14 cellular contexts compared by ENCODE assay signal in genomic region chr2:68238955-68239822, GRCh38. TPM values are rescaled to one million over a fixed set of nuclear protein-coding genes. Genes with fewer than 3 reads are reported as not detected.
A peak's percentile ranks its signal among the peaks of the same experiment; 100 is the strongest.
DNase-seq lines count a peak whose midpoint lies in the region; ATAC-seq and TF ChIP-seq lines count a peak whose summit lies in the region.
"Had no signal": no experiment of that assay in that cellular context is flagged by ENCODE, and none has a peak within 500 bp of the region (broad histone marks: within the 10 kb centered on the region; RNA-seq: fewer than 3 reads in every experiment).

No MANE protein-coding gene starts in this region.

- DNase-seq in activated CD4-positive, alpha-beta T cell treated with anti-CD3 and anti-CD28 coated beads, Interleukin-2, amount 10 ng/mL, durations not matched to agents 24 days and 14 days: no peak
- no peak for DNase-seq in activated CD4-positive, alpha-beta T cell treated with anti-CD3 and anti-CD28 coated beads, Interleukin-2, amount 50 U/mL, for 4 hours
- DNase-seq in NOMO-1 treated with dmso at 0.1 percent for 144 hours (lab: John Stamatoyannopoulos, UW; ENCODE audit: unreplicated experiment) (peak; percentile 33), chondrocyte (ENCODE audit: low spot score) (no peak), progenitor cell of endocrine pancreas (ENCODE audit: low spot score, unreplicated experiment) (no peak), SK-N-DZ (ENCODE audit: low spot score) (no peak)
- no peak for DNase-seq in activated effector memory CD4-positive, alpha-beta T cell treated with anti-CD3 and anti-CD28 coated beads, Interleukin-2, amount 50 U/mL, for 16 hours
- DNase-seq: activated CD8-positive, alpha-beta memory T cell treated with anti-CD3 and anti-CD28 coated beads, Interleukin-2, amount 50 U/mL, for 48 hours; GDM1; MG63; NCI-H510A treated with DMSO at 0.1 percent for 48 hours; SW 1271 had no signal

- H3K27me3 Mint-ChIP-seq in activated CD4-positive, alpha-beta T cell treated with anti-CD3 and anti-CD28 coated beads, Interleukin-2, amount 10 ng/mL, durations not matched to agents 24 days and 14 days: no peaks in the 10 kb centered on the region
- no peaks in the 10 kb centered on the region for H3K27me3 Mint-ChIP-seq in chondrocyte (ENCODE audit: low read depth)
- H3K27me3 Mint-ChIP-seq in progenitor cell of endocrine pancreas: no peaks in the 10 kb centered on the region

- peak overlapping the region; percentile 68 for H3K27ac Mint-ChIP-seq in activated CD4-positive, alpha-beta T cell treated with anti-CD3 and anti-CD28 coated beads, Interleukin-2, amount 10 ng/mL, durations not matched to agents 24 days and 14 days
- H3K27ac Mint-ChIP-seq in chondrocyte (ENCODE audit: unreplicated experiment): peak overlapping the region; percentile 79
- peak overlapping the region; percentile 47 for H3K27ac Mint-ChIP-seq in progenitor cell of endocrine pancreas

- H3K36me3 Mint-ChIP-seq in activated CD4-positive, alpha-beta T cell treated with anti-CD3 and anti-CD28 coated beads, Interleukin-2, amount 10 ng/mL, durations not matched to agents 24 days and 14 days (ENCODE audit: low read depth): peaks cover 11% of the 10 kb centered on the region
- H3K36me3 Mint-ChIP-seq in chondrocyte (ENCODE audit: low read depth) (no peaks in the 10 kb centered on the region), progenitor cell of endocrine pancreas (ENCODE audit: insufficient read depth) (no peaks in the 10 kb centered on the region)

- peaks cover 47% of the 10 kb centered on the region for H3K4me1 Mint-ChIP-seq in activated CD4-positive, alpha-beta T cell treated with anti-CD3 and anti-CD28 coated beads, Interleukin-2, amount 10 ng/mL, durations not matched to agents 24 days and 14 days
- peaks cover 60% of the 10 kb centered on the region for H3K4me1 Mint-ChIP-seq in chondrocyte (ENCODE audit: low read depth)
- peaks cover 18% of the 10 kb centered on the region for H3K4me1 Mint-ChIP-seq in progenitor cell of endocrine pancreas (ENCODE audit: low read depth)

- TF ChIP-seq CTCF in chondrocyte (IDR thresholded peaks at IDR 0.05) (no peak), progenitor cell of endocrine pancreas (IDR thresholded peaks at IDR 0.05; ENCODE audit: unreplicated experiment) (no peak)

- H3K4me3 Mint-ChIP-seq in activated CD4-positive, alpha-beta T cell treated with anti-CD3 and anti-CD28 coated beads, Interleukin-2, amount 10 ng/mL, durations not matched to agents 24 days and 14 days: peak overlapping the region; percentile 14
- H3K4me3 Mint-ChIP-seq in chondrocyte (ENCODE audit: unreplicated experiment) (no peak overlapping the region), progenitor cell of endocrine pancreas (ENCODE audit: low read depth) (no peak overlapping the region)

- intact Hi-C loops in activated CD4-positive, alpha-beta T cell treated with anti-CD3 and anti-CD28 coated beads, Interleukin-2, amount 10 ng/mL, durations not matched to agents 24 days and 14 days (cut with micrococcal nuclease): loop anchor here (5.0 kb wide), 1 partner anchor 37 kb away; no protein-coding TSS in a partner anchor

- H3K9me3 Mint-ChIP-seq in activated CD4-positive, alpha-beta T cell treated with anti-CD3 and anti-CD28 coated beads, Interleukin-2, amount 10 ng/mL, durations not matched to agents 24 days and 14 days: no peaks in the 10 kb centered on the region
- H3K9me3 Mint-ChIP-seq in chondrocyte (ENCODE audit: low read depth) (no peaks in the 10 kb centered on the region), progenitor cell of endocrine pancreas (ENCODE audit: low read depth) (peaks cover 2% of the 10 kb centered on the region)

- no peak for ATAC-seq in GM18520 (IDR thresholded peaks at IDR 0.05; ENCODE audit: unreplicated experiment)
- ATAC-seq: left lobe of liver had no signal

RNA-seq across cellular contexts. Expression of gene PPP3R1, which starts 13.1 kb away (rescaled TPM):
- total RNA-seq in activated CD4-positive, alpha-beta T cell treated with anti-CD3 and anti-CD28 coated beads, Interleukin-2, amount 10 ng/mL, durations not matched to agents 24 days and 14 days: 83.5 and 83.8 TPM in 2 replicates
- total RNA-seq in chondrocyte: 56.2 to 72.3 TPM (median 70.8 TPM) in 3 replicates
- total RNA-seq in progenitor cell of endocrine pancreas: 44.1 and 48.5 TPM in 2 replicates
- polyA plus RNA-seq in SK-N-DZ (2014; cell fraction: cytosol; rRNA removed): 33.6 and 36.2 TPM in 2 replicates
- 15.1 and 16.9 TPM in 2 replicates for polyA plus RNA-seq in SK-N-DZ (2014; cell fraction: nucleus; rRNA removed)
